20 cellular contexts compared by ENCODE assay signal in the genomic region with DNA sequence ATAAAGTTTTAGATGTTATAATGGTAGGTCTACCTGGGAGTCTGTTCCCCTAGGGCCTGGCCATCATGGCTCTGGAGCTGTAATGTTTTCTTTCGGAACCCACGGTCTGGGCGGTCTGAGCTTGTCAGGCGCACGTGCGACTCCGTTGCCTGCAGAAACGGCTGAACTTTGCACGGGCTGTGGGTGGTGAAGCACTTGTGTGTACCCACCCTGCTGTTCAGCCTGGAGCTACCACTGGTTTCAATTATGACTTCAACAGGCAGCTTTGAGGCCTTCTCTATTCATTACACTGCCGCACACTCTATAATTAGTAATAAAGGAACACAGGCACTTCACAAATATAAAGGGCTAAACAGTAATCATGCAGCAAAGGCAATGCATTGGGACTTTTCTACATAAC. TPM values are rescaled to one million over a fixed set of nuclear protein-coding genes. Genes with fewer than 3 reads are reported as not detected.
"Had no signal": no experiment of that assay in that cellular context is flagged by ENCODE, and none has a peak within 500 bp of the region (broad histone marks: within the 10 kb centered on the region; RNA-seq: fewer than 3 reads in every experiment).

No MANE protein-coding gene starts in this region.

- H3K27ac Mint-ChIP-seq: activated naive CD8-positive, alpha-beta T cell; naive thymus-derived CD4-positive, alpha-beta T cell had no signal

- H3K27ac ChIP-seq: left ventricle myocardium inferior, ovary, spleen, stomach, testis, upper lobe of right lung had no signal

- H3K9me3 ChIP-seq: left ventricle myocardium inferior, mucosa of descending colon, testis, upper lobe of right lung had no signal

- ATAC-seq: esophagus mucosa; mucosa of descending colon; naive thymus-derived CD4-positive, alpha-beta T cell; sciatic nerve; upper lobe of right lung had no signal

- H3K27me3 ChIP-seq: testis had no signal

- H3K36me3 ChIP-seq: left ventricle myocardium inferior, ovary, spleen, stomach, upper lobe of right lung had no signal

- H3K4me3 ChIP-seq: left ventricle myocardium inferior, mucosa of descending colon, ovary, spleen, stomach, testis, upper lobe of right lung had no signal

- H3K4me1 ChIP-seq: testis, upper lobe of right lung had no signal

- H3K36me3 Mint-ChIP-seq: activated naive CD8-positive, alpha-beta T cell had no signal

- H3K4me3 Mint-ChIP-seq: activated naive CD8-positive, alpha-beta T cell; naive thymus-derived CD4-positive, alpha-beta T cell had no signal

- DNase-seq: activated CD4-positive, alpha-beta T cell treated with anti-CD3 and anti-CD28 coated beads, Interleukin-2, amount 50 U/mL, for 1 hour; activated CD4-positive, CD25-positive, alpha-beta regulatory T cell; activated CD8-positive, alpha-beta memory T cell treated with anti-CD3 and anti-CD28 coated beads for 24 hours; activated gamma-delta T cell treated with Interleukin-2 at 50 U/mL for 16 hours; amniotic stem cell; hippocampal formation; kidney; left ventricle myocardium inferior; mucosa of descending colon; naive thymus-derived CD4-positive, alpha-beta T cell; ovary; spleen; stomach; testis; upper lobe of right lung had no signal

RNA-seq across cellular contexts. Expression of a gene that starts 6.0 kb away (rescaled TPM):
- total RNA-seq: cardiac septum; kidney; left ventricle myocardium inferior; naive thymus-derived CD4-positive, alpha-beta T cell; ovary; pulmonary artery endothelial cell; spleen; upper lobe of right lung had no signal
- polyA plus RNA-seq: naive thymus-derived CD4-positive, alpha-beta T cell; spleen had no signal
